ENCODE assay signal across 17 cellular contexts in genomic region chr17:62888148-62888547, GRCh38.
DNase-seq lines count a peak whose midpoint lies in the region; ATAC-seq, FAIRE-seq and TF ChIP-seq lines count a peak whose summit lies in the region.
"Had no signal": no experiment of that assay in that cellular context is flagged by ENCODE, and none has a peak within 500 bp of the region (broad histone marks: within the 10 kb centered on the region; RNA-seq: fewer than 3 reads in every experiment).

No MANE protein-coding gene starts in this region.

- H3K9ac ChIP-seq in astrocyte (ENCODE audit: low read length), result no peak overlapping the region
- no peak overlapping the region for H3K9ac ChIP-seq in trophoblast cell (ENCODE audit: low read length)
- H3K9ac ChIP-seq: BLaER1 treated with 17β-estradiol and CSF1 and Interleukin-3, amounts not matched to agents 10 nM and 100 nM had no signal

- H3K27ac ChIP-seq in astrocyte (ENCODE audit: low read depth, low read length), result no peak overlapping the region
- no peak overlapping the region for H3K27ac ChIP-seq in trophoblast cell (ENCODE audit: low read depth, low read length)
- no peak overlapping the region for H3K27ac ChIP-seq in OCI-LY7 (ENCODE audit: low read depth, low read length, poor library complexity, severe bottlenecking)
- H3K27ac ChIP-seq: BLaER1 treated with 17β-estradiol and CSF1 and Interleukin-3, amounts not matched to agents 10 nM and 100 nM; SJCRH30 had no signal

- CTCF ChIA-PET in OCI-LY7 (lab: Charles Lee; ENCODE audit: unreplicated experiment), result no interaction called here
- CTCF ChIA-PET in WTC11 (lab: Charles Lee), result no interaction called here

- H3K18ac ChIP-seq in trophoblast cell (ENCODE audit: low read length), result no peak overlapping the region

- no peaks in the 10 kb centered on the region for H3K9me2 ChIP-seq in OCI-LY7 (ENCODE audit: insufficient read depth, low read length)

- BruUV-seq in OCI-LY7 (replicated peaks; lab: Mats Ljungman, UMichigan), result no TSS peak

- POLR2A ChIA-PET in OCI-LY7 (lab: Charles Lee), result interaction anchor here (1.0 kb wide), 1 partner anchor 19 kb away, joined by 7 read pairs; no protein-coding TSS in a partner anchor
- POLR2A ChIA-PET in WTC11 (lab: Charles Lee), result no interaction called here

- H3K79me1 ChIP-seq in trophoblast cell (ENCODE audit: low read length), result peaks cover 9% of the 10 kb centered on the region

- no peaks in the 10 kb centered on the region for H3K27me3 Mint-ChIP-seq in astrocyte (ENCODE audit: low read depth, unreplicated experiment)
- H3K27me3 Mint-ChIP-seq in WTC11 (ENCODE audit: low read depth), result no peaks in the 10 kb centered on the region; the same call in 1 of the 2 replicates

- H3K14ac ChIP-seq in trophoblast cell (ENCODE audit: low read length), result no peak overlapping the region

- H3K4me1 Mint-ChIP-seq in astrocyte (ENCODE audit: low read depth, unreplicated experiment) (peaks cover 11% of the 10 kb centered on the region), WTC11 (peaks cover 20% of the 10 kb centered on the region)

- H2AK5ac ChIP-seq in trophoblast cell (ENCODE audit: low read length), result peak overlapping the region; percentile 69

- peak; percentile 74 for DNase-seq in SIG-M5 treated with dmso at 0.1 percent for 504 hours (lab: John Stamatoyannopoulos, UW; ENCODE audit: unreplicated experiment)
- no peak for DNase-seq in SIG-M5 (lab: John Stamatoyannopoulos, UW)
- DNase-seq in HT-29 (ENCODE audit: low spot score), result peak; percentile 14
- DNase-seq in astrocyte (ENCODE audit: low read depth), result no peak
- no peak for DNase-seq in trophoblast cell
- no peak for DNase-seq in OCI-LY7 (ENCODE audit: low spot score)
- no peak for DNase-seq in posterior vena cava (ENCODE audit: low spot score)
- DNase-seq in WTC11 (ENCODE audit: low spot score), result no peak
- DNase-seq: CD8-positive, alpha-beta memory T cell; GOT3; MG63; NCI-H1092; NCI-H524; SJCRH30 had no signal

- H3K4me3 Mint-ChIP-seq in astrocyte (ENCODE audit: unreplicated experiment) (no peak overlapping the region), WTC11 (no peak overlapping the region)
- H3K4me3 Mint-ChIP-seq: CD8-positive, alpha-beta memory T cell had no signal

- no peak overlapping the region for H4K8ac ChIP-seq in trophoblast cell (ENCODE audit: low read depth, low read length)

- H3K79me2 ChIP-seq in astrocyte (ENCODE audit: insufficient read depth, low read length), result no peaks in the 10 kb centered on the region
- no peaks in the 10 kb centered on the region for H3K79me2 ChIP-seq in trophoblast cell (ENCODE audit: control insufficient read depth, insufficient read depth, low read length, poor library complexity)
- H3K79me2 ChIP-seq in OCI-LY7 (ENCODE audit: insufficient read depth, low read depth, low read length), result no peaks in the 10 kb centered on the region

- H4K91ac ChIP-seq in trophoblast cell (ENCODE audit: low read depth, low read length), result peak overlapping the region; percentile 14

- no peak for ATAC-seq in WTC11

- no peak for TF ChIP-seq CTCF in astrocyte (IDR thresholded peaks at IDR 0.05; ENCODE audit: insufficient read depth, low read depth, low read length)
- TF ChIP-seq CTCF in OCI-LY7 (conservative IDR thresholded peaks at IDR 0.05; ENCODE audit: low read length), result no peak
- TF ChIP-seq CTCF in WTC11 (IDR thresholded peaks at IDR 0.05), result no peak

- H3K36me3 ChIP-seq in astrocyte (ENCODE audit: insufficient read depth, low read length) (no peaks in the 10 kb centered on the region), trophoblast cell (ENCODE audit: control insufficient read depth in 1 of 2, insufficient read depth in 2 of 2, low read length in 2 of 2) (no peaks in the 10 kb centered on the region), OCI-LY7 (ENCODE audit: insufficient read depth, low read length) (no peaks in the 10 kb centered on the region)
- H3K36me3 ChIP-seq: BLaER1 treated with 17β-estradiol and CSF1 and Interleukin-3, amounts not matched to agents 10 nM and 100 nM; MG63; SJCRH30 had no signal

- no peak overlapping the region for H3K4ac ChIP-seq in trophoblast cell (ENCODE audit: low read depth, low read length)

- H3K4me2 ChIP-seq in astrocyte (ENCODE audit: low read length) (peak overlapping the region; percentile 17), trophoblast cell (ENCODE audit: low read length) (no peak overlapping the region), OCI-LY7 (ENCODE audit: low read length) (no peak overlapping the region)
- H3K4me2 ChIP-seq: BLaER1 treated with 17β-estradiol and CSF1 and Interleukin-3, amounts not matched to agents 10 nM and 100 nM had no signal

- H3K9me3 ChIP-seq in astrocyte (ENCODE audit: insufficient read depth, low read depth, low read length) (no peaks in the 10 kb centered on the region), trophoblast cell (ENCODE audit: insufficient read depth, low read depth, low read length) (no peaks in the 10 kb centered on the region), OCI-LY7 (ENCODE audit: low read length) (no peaks in the 10 kb centered on the region)
- H3K9me3 ChIP-seq: MG63, SJCRH30 had no signal

- H3K23ac ChIP-seq in trophoblast cell (ENCODE audit: low read length), result no peak overlapping the region

- H4K12ac ChIP-seq in trophoblast cell (ENCODE audit: low read depth, low read length), result no peak overlapping the region

- H3K27ac Mint-ChIP-seq in astrocyte (ENCODE audit: unreplicated experiment) (no peak overlapping the region), WTC11 (no peak overlapping the region)
- H3K27ac Mint-ChIP-seq: CD8-positive, alpha-beta memory T cell had no signal

- no peak overlapping the region for H2AFZ ChIP-seq in astrocyte (ENCODE audit: low read depth, low read length)
- no peak overlapping the region for H2AFZ ChIP-seq in trophoblast cell (ENCODE audit: insufficient read depth, low read length, poor library complexity)
- no peak overlapping the region for H2AFZ ChIP-seq in OCI-LY7 (ENCODE audit: low read length)

- intact Hi-C loops in OCI-LY7 (cut with micrococcal nuclease; ENCODE audit: unreplicated experiment), result no loop called here
- intact Hi-C loops in posterior vena cava (cut with DNase I), result no loop called here

- no peaks in the 10 kb centered on the region for H4K20me1 ChIP-seq in astrocyte (ENCODE audit: insufficient read depth, low read length)
- no peaks in the 10 kb centered on the region for H4K20me1 ChIP-seq in OCI-LY7 (ENCODE audit: insufficient read depth, low read length)
- H4K20me1 ChIP-seq: BLaER1 treated with 17β-estradiol and CSF1 and Interleukin-3, amounts not matched to agents 10 nM and 100 nM had no signal

- H2BK12ac ChIP-seq in trophoblast cell (ENCODE audit: low read length), result no peak overlapping the region

- H3K4me3 ChIP-seq in astrocyte (ENCODE audit: insufficient read depth, low read depth, low read length) (no peak overlapping the region), trophoblast cell (ENCODE audit: low read depth, low read length) (no peak overlapping the region), OCI-LY7 (ENCODE audit: low read depth, low read length, poor library complexity, severe bottlenecking) (no peak overlapping the region)
- H3K4me3 ChIP-seq: BLaER1 treated with 17β-estradiol and CSF1 and Interleukin-3, amounts not matched to agents 10 nM and 100 nM; MG63; SJCRH30 had no signal

- peaks cover 14% of the 10 kb centered on the region for H3K4me1 ChIP-seq in astrocyte (ENCODE audit: insufficient read depth, low read length)
- peaks cover 3 to 8% of the 10 kb centered on the region in 2 experiments for H3K4me1 ChIP-seq in trophoblast cell (ENCODE audit: control insufficient read depth in 1 of 2, insufficient read depth in 2 of 2, low read length in 2 of 2)
- H3K4me1 ChIP-seq in OCI-LY7 (ENCODE audit: insufficient read depth, low read length, poor library complexity, severe bottlenecking), result no peaks in the 10 kb centered on the region

- no peak overlapping the region for H2BK5ac ChIP-seq in trophoblast cell (ENCODE audit: low read depth, low read length, poor library complexity)

- FAIRE-seq in astrocyte (lab: Jason Lieb, UNC), result no peak
- FAIRE-seq: A204.1, GM12892 had no signal

- no peaks in the 10 kb centered on the region for H3K36me3 Mint-ChIP-seq in astrocyte (ENCODE audit: low read depth, unreplicated experiment)
- H3K36me3 Mint-ChIP-seq in WTC11, result no peaks in the 10 kb centered on the region

- H2BK120ac ChIP-seq in trophoblast cell (ENCODE audit: insufficient read depth, low read length, poor library complexity), result no peak overlapping the region

- H3K27me3 ChIP-seq in astrocyte (ENCODE audit: insufficient read depth, low read length), result no peaks in the 10 kb centered on the region
- H3K27me3 ChIP-seq in trophoblast cell (ENCODE audit: insufficient read depth, low read length), result no peaks in the 10 kb centered on the region
- H3K27me3 ChIP-seq: BLaER1 treated with 17β-estradiol and CSF1 and Interleukin-3, amounts not matched to agents 10 nM and 100 nM; MG63; SJCRH30 had no signal

- no peaks in the 10 kb centered on the region for H3K9me3 Mint-ChIP-seq in astrocyte (ENCODE audit: unreplicated experiment)
- peaks cover 8% of the 10 kb centered on the region; the same call in 1 of the 2 replicates for H3K9me3 Mint-ChIP-seq in WTC11

TF ChIP-seq in WTC11, 78 proteins besides CTCF, POLR2A, EP300 and RAD21:
- TF ChIP-seq JAZF1 (CRISPR knock-in tag; IDR thresholded peaks at IDR 0.05), result no peak

Comparison
In these comparisons a context has a peak if more than half of its experiments do, and no peak if none do; other contexts are left out.
1. DNase-seq: peak in SIG-M5 treated with dmso at 0.1 percent for 504 hours (single experiment) and HT-29 (single experiment); none in SIG-M5 (single experiment), astrocyte (single experiment), trophoblast cell (0 of 2), OCI-LY7 (single experiment), posterior vena cava (single experiment) and WTC11 (single experiment).